ENCODE assay signal across 18 cellular contexts in genomic region chr2:140154271-140154670, GRCh38.
DNase-seq lines count a peak whose midpoint lies in the region; TF ChIP-seq lines count a peak whose summit lies in the region.
"Had no signal": no experiment of that assay in that cellular context is flagged by ENCODE, and none has a peak within 500 bp of the region (broad histone marks: within the 10 kb centered on the region; RNA-seq: fewer than 3 reads in every experiment).

No MANE protein-coding gene starts in this region.

- no peaks in the 10 kb centered on the region for H4K20me1 ChIP-seq in H9 (ENCODE audit: control insufficient read depth, insufficient read depth, insufficient read length)

- H3K4ac ChIP-seq in H9 (ENCODE audit: low read depth, low read length) (no peak overlapping the region), mesenchymal stem cell (ENCODE audit: low read depth in 1 of 2, low read length in 2 of 2) (no peak overlapping the region)

- H4K5ac ChIP-seq in H9 (ENCODE audit: insufficient read length, low read depth, low read length) = no peak overlapping the region

- H3K9ac ChIP-seq in H9 (ENCODE audit: extremely low read depth, insufficient read length, low read length) = no peak overlapping the region
- no peak overlapping the region for H3K9ac ChIP-seq in mesenchymal stem cell (ENCODE audit: low read length)
- H3K9ac ChIP-seq: GM23248 had no signal

- peak; percentile 67 for DNase-seq in H9
- peak; percentile 50 for DNase-seq in chondrocyte (ENCODE audit: low spot score)
- DNase-seq in mesenchymal stem cell = no peak
- peak; percentile 44 for DNase-seq in posterior vena cava (ENCODE audit: low spot score)
- no peak for DNase-seq in NCI-H82 treated with DMSO at 0.1 percent for 48 hours (lab: John Stamatoyannopoulos, UW; ENCODE audit: unreplicated experiment)
- DNase-seq in breast epithelium (ENCODE audit: low spot score in 2 of 2) = no peak
- DNase-seq in DMS 273 (lab: John Stamatoyannopoulos, UW; ENCODE audit: unreplicated experiment) = no peak
- no peak for DNase-seq in NCI-H2029 treated with DMSO at 0.1 percent for 48 hours (lab: John Stamatoyannopoulos, UW)
- DNase-seq: ACHN; BE2C; C1 segment of cervical spinal cord; CD4-positive, CD25-positive, alpha-beta regulatory T cell; CD8-positive, alpha-beta memory T cell; COR-L47; GDM1; GM23248; HFFc6; IMR-90 had no signal

- TF ChIP-seq POLR2A in breast epithelium (IDR thresholded peaks at IDR 0.05) = no peak

- H3K4me2 ChIP-seq in H9 (ENCODE audit: insufficient read depth, insufficient read length, low read length) = no peak overlapping the region
- H3K4me2 ChIP-seq in mesenchymal stem cell (ENCODE audit: low read length, poor library complexity, severe bottlenecking) = no peak overlapping the region

- no peak overlapping the region for H3K56ac ChIP-seq in H9 (ENCODE audit: insufficient read length, low read depth, low read length)

- H3K9me3 ChIP-seq in H9 (ENCODE audit: control insufficient read depth, low read depth, low read length) = no peaks in the 10 kb centered on the region
- H3K9me3 ChIP-seq in mesenchymal stem cell (ENCODE audit: control insufficient read depth, low read length) = no peaks in the 10 kb centered on the region
- no peaks in the 10 kb centered on the region for H3K9me3 ChIP-seq in breast epithelium
- H3K9me3 ChIP-seq: BE2C had no signal

- no peak overlapping the region for H3K27ac Mint-ChIP-seq in H9
- no peak overlapping the region for H3K27ac Mint-ChIP-seq in chondrocyte (ENCODE audit: unreplicated experiment)
- H3K27ac Mint-ChIP-seq: CD4-positive, CD25-positive, alpha-beta regulatory T cell; CD8-positive, alpha-beta memory T cell; HFFc6 had no signal

- H3K79me1 ChIP-seq in H9 (ENCODE audit: insufficient read depth, low read depth, low read length, poor library complexity, severe bottlenecking) (no peaks in the 10 kb centered on the region), mesenchymal stem cell (replicated peaks; ENCODE audit: low read length, poor library complexity, severe bottlenecking) (no peaks in the 10 kb centered on the region)

- H3K27ac ChIP-seq in H9 (ENCODE audit: insufficient read length, low read depth, low read length) (no peak overlapping the region), mesenchymal stem cell (ENCODE audit: low read length, poor library complexity, severe bottlenecking) (no peak overlapping the region), breast epithelium (no peak overlapping the region)
- H3K27ac ChIP-seq: GM23248 had no signal

- no peak overlapping the region for H3K4me3 Mint-ChIP-seq in H9
- no peak overlapping the region for H3K4me3 Mint-ChIP-seq in chondrocyte (ENCODE audit: unreplicated experiment)
- H3K4me3 Mint-ChIP-seq: CD4-positive, CD25-positive, alpha-beta regulatory T cell; CD8-positive, alpha-beta memory T cell; HFFc6 had no signal

- H2BK120ac ChIP-seq in H9 (ENCODE audit: low read depth, low read length, poor library complexity, severe bottlenecking) (no peak overlapping the region), mesenchymal stem cell (ENCODE audit: low read depth, low read length) (no peak overlapping the region)

- H3K23me2 ChIP-seq in H9 (ENCODE audit: insufficient read length, low read depth, low read length, poor library complexity, severe bottlenecking) = no peaks in the 10 kb centered on the region

- H2BK5ac ChIP-seq in H9 (ENCODE audit: insufficient read length, low read length) = no peak overlapping the region
- H2BK5ac ChIP-seq in mesenchymal stem cell (ENCODE audit: low read depth, low read length, poor library complexity, severe bottlenecking) = no peak overlapping the region

- no peak for TF ChIP-seq CTCF in H9 (conservative IDR thresholded peaks at IDR 0.05)
- no peak for TF ChIP-seq CTCF in chondrocyte (IDR thresholded peaks at IDR 0.05)
- no peak for TF ChIP-seq CTCF in breast epithelium (IDR thresholded peaks at IDR 0.05)

- H3K9me3 Mint-ChIP-seq in H9 = peaks cover 3 to 4% of the 10 kb centered on the region in 2 experiments; a peak in 3 of 5 replicates
- H3K9me3 Mint-ChIP-seq in chondrocyte (ENCODE audit: low read depth) = no peaks in the 10 kb centered on the region

- no peak overlapping the region for H2BK15ac ChIP-seq in H9 (ENCODE audit: low read depth, low read length)
- no peak overlapping the region for H2BK15ac ChIP-seq in mesenchymal stem cell (ENCODE audit: low read depth, poor library complexity, severe bottlenecking)

- H3K18ac ChIP-seq in H9 (ENCODE audit: insufficient read length, low read depth, low read length) = no peak overlapping the region
- peak overlapping the region in 1 of 2 experiments; percentile 5 for H3K18ac ChIP-seq in mesenchymal stem cell (ENCODE audit: low read depth in 1 of 2, low read length in 2 of 2)

- H3K4me3 ChIP-seq in mesenchymal stem cell (ENCODE audit: insufficient read depth in 1 of 2, low read depth in 1 of 2, low read length in 2 of 2) (no peak overlapping the region), breast epithelium (no peak overlapping the region)
- H3K4me3 ChIP-seq: GM23248 had no signal

- H3K27me3 Mint-ChIP-seq in H9 (ENCODE audit: low read depth) (peaks cover 29% of the 10 kb centered on the region), chondrocyte (ENCODE audit: low read depth) (no peaks in the 10 kb centered on the region)
- H3K27me3 Mint-ChIP-seq: CD4-positive, CD25-positive, alpha-beta regulatory T cell had no signal

- H3K36me3 ChIP-seq in mesenchymal stem cell (ENCODE audit: control insufficient read depth in 1 of 2, insufficient read depth in 2 of 2, low read depth in 1 of 2, low read length in 2 of 2) = no peaks in the 10 kb centered on the region
- H3K36me3 ChIP-seq in breast epithelium = no peaks in the 10 kb centered on the region
- H3K36me3 ChIP-seq: BE2C had no signal

- H4K8ac ChIP-seq in H9 (replicated peaks; ENCODE audit: insufficient read length, low read depth, low read length) (no peak overlapping the region), mesenchymal stem cell (ENCODE audit: low read length) (peak overlapping the region; percentile 4)

- H3K27me3 ChIP-seq in H9 (ENCODE audit: insufficient read depth, low read length) (no peaks in the 10 kb centered on the region), mesenchymal stem cell (ENCODE audit: control insufficient read depth in 1 of 2, insufficient read depth in 1 of 2, low read length in 2 of 2) (no peaks in the 10 kb centered on the region), breast epithelium (no peaks in the 10 kb centered on the region)
- H3K27me3 ChIP-seq: BE2C had no signal

- H3K36me3 Mint-ChIP-seq in H9 (ENCODE audit: insufficient read depth in 1 of 3, low read depth in 3 of 3) (no peaks in the 10 kb centered on the region; a peak in 2 of 7 replicates), chondrocyte (ENCODE audit: low read depth) (no peaks in the 10 kb centered on the region)
- H3K36me3 Mint-ChIP-seq: CD4-positive, CD25-positive, alpha-beta regulatory T cell; CD8-positive, alpha-beta memory T cell had no signal

- H4K91ac ChIP-seq in H9 (ENCODE audit: insufficient read length, low read depth, low read length) (no peak overlapping the region), mesenchymal stem cell (ENCODE audit: low read length) (no peak overlapping the region)

- no CpG with 5 or more reads among the region's 5 CpGs for WGBS in H9 (ENCODE audit: extremely low coverage, insufficient read length, low lambda C conversion rate)
- 97% methylated on average over 4 of the region's 5 CpGs for WGBS in mesenchymal stem cell

- H2AK5ac ChIP-seq in H9 (ENCODE audit: insufficient read length, low read length) (no peak overlapping the region), mesenchymal stem cell (ENCODE audit: low read length, severe bottlenecking) (no peak overlapping the region)

- H3K79me2 ChIP-seq in H9 (ENCODE audit: insufficient read depth, low read length) = no peaks in the 10 kb centered on the region

- H2AFZ ChIP-seq in H9 (ENCODE audit: low read length) (no peak overlapping the region), mesenchymal stem cell (ENCODE audit: low read depth, low read length) (no peak overlapping the region)
- H2AFZ ChIP-seq: GM23248 had no signal

- H2BK12ac ChIP-seq in H9 (ENCODE audit: insufficient read length, low read depth, low read length) (no peak overlapping the region), mesenchymal stem cell (ENCODE audit: low read length in 2 of 2) (peak overlapping the region; percentile 47 to 59)

- no peak overlapping the region for H3K23ac ChIP-seq in H9 (ENCODE audit: insufficient read length, low read depth, low read length)
- no peak overlapping the region for H3K23ac ChIP-seq in mesenchymal stem cell (ENCODE audit: low read length in 2 of 2)

- no peaks in the 10 kb centered on the region for H3K4me1 ChIP-seq in H9 (ENCODE audit: insufficient read depth, low read length)
- no peaks in the 10 kb centered on the region for H3K4me1 ChIP-seq in mesenchymal stem cell (ENCODE audit: control insufficient read depth, insufficient read depth, low read depth, low read length)
- no peaks in the 10 kb centered on the region for H3K4me1 ChIP-seq in breast epithelium
- H3K4me1 ChIP-seq: BE2C had no signal

- no peak overlapping the region for H3K14ac ChIP-seq in H9 (ENCODE audit: insufficient read depth, low read length)
- no peak overlapping the region for H3K14ac ChIP-seq in mesenchymal stem cell (ENCODE audit: low read length in 2 of 2)

- H3K4me1 Mint-ChIP-seq in H9 = no peaks in the 10 kb centered on the region
- peaks cover 11% of the 10 kb centered on the region for H3K4me1 Mint-ChIP-seq in chondrocyte (ENCODE audit: low read depth)
- H3K4me1 Mint-ChIP-seq: CD4-positive, CD25-positive, alpha-beta regulatory T cell; CD8-positive, alpha-beta memory T cell had no signal

- intact Hi-C loops in posterior vena cava (cut with DNase I) (no loop called here), breast epithelium (cut with DNase I; ENCODE audit: low total_unique reads) (no loop called here)

- no peak overlapping the region for H3T11ph ChIP-seq in H9 (ENCODE audit: low read length)

- H2BK20ac ChIP-seq in H9 (ENCODE audit: low read depth, low read length, poor library complexity, severe bottlenecking) = no peak overlapping the region

Comparison
In these comparisons a context has a peak if more than half of its experiments do, and no peak if none do; other contexts are left out.
1. DNase-seq: peak in H9 (single experiment), chondrocyte (single experiment) and posterior vena cava (single experiment); none in mesenchymal stem cell (single experiment), NCI-H82 treated with DMSO at 0.1 percent for 48 hours (single experiment), breast epithelium (0 of 2), DMS 273 (single experiment) and NCI-H2029 treated with DMSO at 0.1 percent for 48 hours (single experiment).